8 cellular contexts compared by ENCODE assay signal in genomic region chr19:23273594-23274412, GRCh38. TPM values are rescaled to one million over a fixed set of nuclear protein-coding genes. Genes with fewer than 3 reads are reported as not detected.
DNase-seq lines count a peak whose midpoint lies in the region; ATAC-seq, FAIRE-seq and TF ChIP-seq lines count a peak whose summit lies in the region.

No MANE protein-coding gene starts in this region.

- peaks cover 2% of the 10 kb centered on the region for H3K27me3 Mint-ChIP-seq in CD4-positive, CD25-positive, alpha-beta regulatory T cell

- H3K4me2 ChIP-seq in endothelial cell of umbilical vein (ENCODE audit: insufficient read depth, low read length), result peak overlapping the region; percentile 62

- H3K9me1 ChIP-seq in endothelial cell of umbilical vein (replicated peaks; ENCODE audit: control insufficient read depth, extremely low read depth, insufficient read depth, low read length), result no peaks in the 10 kb centered on the region

- POLR2A ChIA-PET in endothelial cell of umbilical vein (lab: Charles Lee), result interaction anchor here (0.6 to 1.4 kb wide), 2 partner anchors 24 to 463 kb away, joined by 5 to 7 read pairs; partner anchors contain the start of gene ZNF724

- intact Hi-C loops in endothelial cell of umbilical vein (cut with micrococcal nuclease), result loop anchor here (1.0 to 5.0 kb wide), 2 partner anchors 24 to 197 kb away; partner anchors contain the start of gene ZNF724

- peak; percentile 84 to 94 (median 88) for DNase-seq in CD4-positive, CD25-positive, alpha-beta regulatory T cell
- DNase-seq in HL-60 (ENCODE audit: low read depth in 1 of 2, low spot score in 1 of 2) (peak in 1 of 2 experiments; percentile 92), NT2/D1 (ENCODE audit: low read depth, low spot score) (peak; percentile 95), endothelial cell of umbilical vein (ENCODE audit: low read depth, low spot score) (peak; percentile 85), midbrain (lab: John Stamatoyannopoulos, UW) (peak; percentile 93)
- DNase-seq in activated CD8-positive, alpha-beta memory T cell treated with anti-CD3 and anti-CD28 coated beads, Interleukin-2, amount 50 U/mL, for 48 hours, result peak; percentile 91
- peak; percentile 81 to 85 for DNase-seq in stimulated activated CD8-positive, alpha-beta memory T cell treated with anti-CD3 and anti-CD28 coated beads, Interleukin-2, amount 100 ng/mL, for 1 hour (ENCODE audit: low read depth in 2 of 2)

- TF ChIP-seq POLR2A in endothelial cell of umbilical vein (IDR thresholded peaks at IDR 0.05; ENCODE audit: low read depth, low read length), result peak; percentile 48

- FAIRE-seq in endothelial cell of umbilical vein (lab: Jason Lieb, UNC), result peak; percentile 94

- H3K4me3 ChIP-seq in CD4-positive, CD25-positive, alpha-beta regulatory T cell (ENCODE audit: low read depth, low read length), result peak overlapping the region; percentile 86
- H3K4me3 ChIP-seq in HL-60 (replicated peaks; ENCODE audit: insufficient read depth, low read length), result peak overlapping the region; percentile 58
- peak overlapping the region; percentile 81 for H3K4me3 ChIP-seq in NT2/D1 (ENCODE audit: insufficient read length, low read depth)
- peak overlapping the region; percentile 36 to 88 (median 72) for H3K4me3 ChIP-seq in endothelial cell of umbilical vein (replicated peaks in 1 of 3; ENCODE audit: insufficient read depth in 1 of 3, low read depth in 1 of 3, low read length in 3 of 3)

- no peaks in the 10 kb centered on the region for H3K9me3 ChIP-seq in CD4-positive, CD25-positive, alpha-beta regulatory T cell (ENCODE audit: control insufficient read depth in 2 of 2, low read length in 2 of 2)
- no peaks in the 10 kb centered on the region for H3K9me3 ChIP-seq in NT2/D1 (ENCODE audit: insufficient read depth, low read length)
- no peaks in the 10 kb centered on the region for H3K9me3 ChIP-seq in endothelial cell of umbilical vein (replicated peaks; ENCODE audit: control insufficient read depth, insufficient read depth, low read length)

- peak overlapping the region; percentile 84 for H3K27ac ChIP-seq in CD4-positive, CD25-positive, alpha-beta regulatory T cell (ENCODE audit: insufficient read depth, low read length, poor library complexity, severe bottlenecking)
- peak overlapping the region; percentile 72 for H3K27ac ChIP-seq in HL-60 (replicated peaks)
- peak overlapping the region; percentile 25 for H3K27ac ChIP-seq in endothelial cell of umbilical vein (ENCODE audit: insufficient read depth, low read depth, low read length)

- H3K4me3 Mint-ChIP-seq in CD4-positive, CD25-positive, alpha-beta regulatory T cell, result peak overlapping the region; percentile 96 to 100 (median 98)

- peak overlapping the region; percentile 94 to 97 (median 97) for H3K27ac Mint-ChIP-seq in CD4-positive, CD25-positive, alpha-beta regulatory T cell

- H3K9ac ChIP-seq in NT2/D1 (ENCODE audit: insufficient read length, low read depth) (peak overlapping the region; percentile 92), endothelial cell of umbilical vein (replicated peaks; ENCODE audit: extremely low read depth, insufficient read depth, low read length) (peak overlapping the region; percentile 69)

- H3K9me3 Mint-ChIP-seq in CD4-positive, CD25-positive, alpha-beta regulatory T cell, result peaks cover 0 to 2% (median 0%) of the 10 kb centered on the region in 7 donors

- peaks cover 20% of the 10 kb centered on the region for H3K4me1 ChIP-seq in CD4-positive, CD25-positive, alpha-beta regulatory T cell (ENCODE audit: control insufficient read depth, insufficient read depth, low read length, poor library complexity, severe bottlenecking)
- H3K4me1 ChIP-seq in NT2/D1 (ENCODE audit: insufficient read depth, insufficient read length) (peaks cover 3% of the 10 kb centered on the region), endothelial cell of umbilical vein (ENCODE audit: control insufficient read depth, extremely low read depth, insufficient read depth, low read length) (peaks cover 4% of the 10 kb centered on the region)

- no peaks in the 10 kb centered on the region for H3K79me2 ChIP-seq in endothelial cell of umbilical vein (ENCODE audit: control insufficient read depth, insufficient read depth, low read length)

- dilution Hi-C loops in endothelial cell of umbilical vein (cut with MboI; ENCODE audit: extremely low pct_ligation_motif_present, low sequenced_read_pairs), result no loop called here

- TF ChIP-seq CTCF in HL-60 (IDR thresholded peaks at IDR 0.05; ENCODE audit: insufficient read depth, low read length) (no peak), endothelial cell of umbilical vein (IDR thresholded peaks at IDR 0.05; ENCODE audit: extremely low read depth in 1 of 2, insufficient read depth in 1 of 2, low read depth in 1 of 2, low read length in 2 of 2) (no peak)

- no peaks in the 10 kb centered on the region for H4K20me1 ChIP-seq in endothelial cell of umbilical vein (replicated peaks; ENCODE audit: control insufficient read depth, extremely low read depth, insufficient read depth, low read length)

- CTCF ChIA-PET in endothelial cell of umbilical vein (lab: Charles Lee), result no interaction called here

- BruUV-seq in endothelial cell of umbilical vein (replicated peaks; lab: Mats Ljungman, UMichigan), result TSS peak; percentile 30

- H2AFZ ChIP-seq in endothelial cell of umbilical vein (ENCODE audit: low read depth, low read length), result peak overlapping the region; percentile 63

- peaks cover 15 to 47% (median 34%) of the 10 kb centered on the region in 4 donors for H3K4me1 Mint-ChIP-seq in CD4-positive, CD25-positive, alpha-beta regulatory T cell

- H3K27me3 ChIP-seq in CD4-positive, CD25-positive, alpha-beta regulatory T cell (ENCODE audit: control insufficient read depth, insufficient read depth, low read length), result no peaks in the 10 kb centered on the region
- H3K27me3 ChIP-seq in HL-60 (ENCODE audit: insufficient read depth, poor library complexity, severe bottlenecking) (no peaks in the 10 kb centered on the region), NT2/D1 (ENCODE audit: insufficient read depth, insufficient read length) (no peaks in the 10 kb centered on the region), endothelial cell of umbilical vein (ENCODE audit: control insufficient read depth in 2 of 2, insufficient read depth in 2 of 2, low read length in 2 of 2) (no peaks in the 10 kb centered on the region)

- peaks cover 13% of the 10 kb centered on the region for H3K36me3 ChIP-seq in CD4-positive, CD25-positive, alpha-beta regulatory T cell (ENCODE audit: control insufficient read depth, insufficient read depth, low read length)
- peaks cover 32% of the 10 kb centered on the region for H3K36me3 ChIP-seq in NT2/D1 (ENCODE audit: insufficient read depth, insufficient read length, low read length)
- no peaks in the 10 kb centered on the region for H3K36me3 ChIP-seq in endothelial cell of umbilical vein (ENCODE audit: control insufficient read depth in 2 of 2, extremely low read depth in 1 of 2, insufficient read depth in 2 of 2, low read length in 2 of 2)

- H3K36me3 Mint-ChIP-seq in CD4-positive, CD25-positive, alpha-beta regulatory T cell, result peaks cover 17% of the 10 kb centered on the region

- ATAC-seq in CD4-positive, CD25-positive, alpha-beta regulatory T cell (ENCODE audit: low read depth in 2 of 2), result peak; percentile 99
- ATAC-seq in GM19452 (IDR thresholded peaks at IDR 0.05; ENCODE audit: unreplicated experiment), result peak; percentile 99

TF ChIP-seq in endothelial cell of umbilical vein, 7 proteins besides CTCF, POLR2A, EP300 and RAD21:
- TF ChIP-seq JUN (IDR thresholded peaks at IDR 0.05; ENCODE audit: borderline replicate concordance, insufficient read depth, insufficient read length, low read depth), result no peak
- TF ChIP-seq EZH2 (IDR thresholded peaks at IDR 0.05; ENCODE audit: borderline replicate concordance, low read depth, low read length, severe bottlenecking), result no peak
- TF ChIP-seq GATA2 (IDR thresholded peaks at IDR 0.05; ENCODE audit: insufficient read depth, insufficient read length, low read depth, low read length), result no peak
- TF ChIP-seq POLR2AphosphoS5 (IDR thresholded peaks at IDR 0.05; ENCODE audit: insufficient read depth, low read depth, low read length), result no peak
- no peak for TF ChIP-seq MYC (IDR thresholded peaks at IDR 0.05; ENCODE audit: low read depth, low read length)
- TF ChIP-seq FOS (IDR thresholded peaks at IDR 0.05; ENCODE audit: borderline replicate concordance, insufficient read depth, low read length), result no peak
- no peak for TF ChIP-seq MAX (IDR thresholded peaks at IDR 0.05; ENCODE audit: insufficient read depth, insufficient read length)
TF ChIP-seq in endothelial cell of umbilical vein: peak in this region for 0.

RNA-seq across cellular contexts. Expression of gene ZNF724, which starts 23.6 kb away (rescaled TPM):
- 3.7 TPM for total RNA-seq in CD4-positive, CD25-positive, alpha-beta regulatory T cell
- polyA plus RNA-seq in CD4-positive, CD25-positive, alpha-beta regulatory T cell, result 1 to 10 TPM; 1.8 to 2.4 (median 1.9) TPM
- total RNA-seq in endothelial cell of umbilical vein, result 5.0 and 6.0 TPM in 2 replicates
- 0.29 and 0.77 TPM in 2 replicates for polyA plus RNA-seq in endothelial cell of umbilical vein
- polyA plus RNA-seq in endothelial cell of umbilical vein (2011; cell fraction: cytosol; rRNA removed), result 0.78 and 0.89 TPM in 2 replicates
- 1.4 TPM in 2 replicates for polyA plus RNA-seq in endothelial cell of umbilical vein (2011; cell fraction: nucleus; rRNA removed)
- 1.1 and 1.3 TPM in 2 replicates for polyA plus RNA-seq in endothelial cell of umbilical vein (2012)
- 4.3 and 8.5 TPM in 2 replicates for polyA minus RNA-seq in endothelial cell of umbilical vein
- not detected for polyA minus RNA-seq in endothelial cell of umbilical vein (2011; cell fraction: cytosol; rRNA and poly(A)+ RNA removed)
- 3.1 and 3.8 TPM in 2 replicates for polyA minus RNA-seq in endothelial cell of umbilical vein (2011; cell fraction: nucleus; rRNA and poly(A)+ RNA removed)

Comparison
In these comparisons a context has a peak if more than half of its experiments do, and no peak if none do; other contexts are left out.
1. H3K27ac ChIP-seq: peak in every context shown above with its lines; median percentile 84 in CD4-positive, CD25-positive, alpha-beta regulatory T cell; 72 in HL-60; 25 in endothelial cell of umbilical vein.